ENCODE assay signal across 8 cellular contexts in the genomic region with DNA sequence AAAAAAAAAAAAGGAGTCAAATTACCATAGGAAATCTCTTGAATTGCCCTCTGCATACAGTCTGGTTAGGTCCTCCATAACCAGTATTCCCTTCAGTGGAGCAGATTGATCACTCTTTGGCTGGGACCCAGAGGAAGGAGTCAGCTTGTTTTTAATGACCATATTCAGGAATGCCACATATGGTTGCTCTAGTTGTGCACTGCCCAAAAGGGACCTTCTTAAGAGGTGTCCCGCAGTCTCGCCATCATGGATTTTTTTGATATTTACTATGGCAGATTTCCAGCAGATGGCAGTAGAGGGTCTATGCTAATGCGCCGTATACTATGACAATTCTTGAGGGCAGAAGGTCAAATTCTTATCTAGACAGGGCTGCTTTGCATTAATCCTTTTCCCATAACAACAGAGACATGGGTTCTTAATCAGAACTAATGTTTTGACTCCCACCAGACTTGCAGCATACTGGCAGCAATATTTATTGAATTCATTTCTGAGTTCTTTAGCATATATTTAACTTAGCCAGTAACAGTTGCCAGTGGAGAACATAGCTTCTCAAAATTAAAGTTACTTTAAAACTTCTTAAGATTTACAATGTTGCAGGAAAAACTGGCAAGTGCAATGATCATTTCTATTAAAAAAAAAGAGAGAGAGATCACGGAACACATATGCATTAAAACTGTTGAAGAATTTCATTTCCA. TPM values are rescaled to one million over a fixed set of nuclear protein-coding genes. Genes with fewer than 3 reads are reported as not detected.
A peak's percentile ranks its signal among the peaks of the same experiment; 100 is the strongest.
DNase-seq lines count a peak whose midpoint lies in the region; ATAC-seq and TF ChIP-seq lines count a peak whose summit lies in the region.

No MANE protein-coding gene starts in this region.

- POLR2A ChIA-PET in BJ (lab: Charles Lee) = no interaction called here
- POLR2A ChIA-PET in RWPE1 (lab: Yijun Ruan, JAX; ENCODE audit: low non-redundant PET) = no interaction called here

- H3K4me3 Mint-ChIP-seq in activated T-helper 17 cell treated with anti-CD3 and anti-CD28 coated beads, Interleukin-2, amount 50 U/mL, for 72 hours = no peak overlapping the region

- in situ Hi-C loops in KBM-7 (cut with MboI; ENCODE audit: low pct_unique_long_range_greater_than_20kb, low sequenced_read_pairs) = no loop called here

- peaks cover 1% of the 10 kb centered on the region; the same call in 1 of the 2 replicates for H3K27me3 ChIP-seq in BJ (ENCODE audit: control insufficient read depth, insufficient read depth, low read length)

- no peak overlapping the region for H3K4me3 ChIP-seq in BJ (ENCODE audit: low read depth, low read length)

- CTCF ChIA-PET in BJ (lab: Yijun Ruan, JAX) (interaction anchor here (0.6 to 1.9 kb wide), 8 partner anchors 8 to 425 kb away, joined by 3 to 6 read pairs (median 4); no protein-coding TSS in a partner anchor), RWPE1 (lab: Yijun Ruan, JAX) (interaction anchor here (0.6 to 1.4 kb wide), 5 partner anchors 13 to 286 kb away, joined by 3 to 4 read pairs (median 4); no protein-coding TSS in a partner anchor)

- TF ChIP-seq CTCF in BJ (IDR thresholded peaks at IDR 0.05; ENCODE audit: insufficient read depth, low read depth, low read length) (peak; percentile 73), RWPE1 (conservative IDR thresholded peaks at IDR 0.05; ENCODE audit: low read depth) (peak; percentile 74)

- peaks cover 3% of the 10 kb centered on the region for H3K9me3 Mint-ChIP-seq in activated T-helper 17 cell treated with anti-CD3 and anti-CD28 coated beads, Interleukin-2, amount 50 U/mL, for 72 hours

- no peaks in the 10 kb centered on the region for H3K36me3 Mint-ChIP-seq in activated T-helper 17 cell treated with anti-CD3 and anti-CD28 coated beads, Interleukin-2, amount 50 U/mL, for 72 hours (ENCODE audit: low read depth)

- H3K36me3 ChIP-seq in BJ (ENCODE audit: control insufficient read depth, insufficient read depth, low read length) = no peaks in the 10 kb centered on the region

- DNase-seq in BJ (ENCODE audit: low read depth) (peak; percentile 4), KBM-7 (peak; percentile 87), RWPE1 (ENCODE audit: low spot score) (peak; percentile 62), germinal center (ENCODE audit: low spot score) (peak; percentile 63), putamen (ENCODE audit: low spot score) (peak; percentile 52)

- H3K27ac Mint-ChIP-seq in activated T-helper 17 cell treated with anti-CD3 and anti-CD28 coated beads, Interleukin-2, amount 50 U/mL, for 72 hours = no peak overlapping the region

- peak; percentile 76 for ATAC-seq in GM19438 (IDR thresholded peaks at IDR 0.05; ENCODE audit: low read depth, unreplicated experiment)
- peak; percentile 83 for ATAC-seq in activated T-helper 17 cell treated with anti-CD3 and anti-CD28 coated beads, Interleukin-2, amount 50 U/mL, for 72 hours (replicated peaks)
- no peak for ATAC-seq in GM18868 (IDR thresholded peaks at IDR 0.05; ENCODE audit: unreplicated experiment)

- no peak overlapping the region for H3K27ac ChIP-seq in RWPE1

- H3K27me3 Mint-ChIP-seq in activated T-helper 17 cell treated with anti-CD3 and anti-CD28 coated beads, Interleukin-2, amount 50 U/mL, for 72 hours = no peaks in the 10 kb centered on the region

- H3K4me1 Mint-ChIP-seq in activated T-helper 17 cell treated with anti-CD3 and anti-CD28 coated beads, Interleukin-2, amount 50 U/mL, for 72 hours = no peaks in the 10 kb centered on the region

RNA-seq across cellular contexts. Expression of a gene that starts 31.8 kb away (rescaled TPM):
- 13.7 and 21.0 TPM in 2 replicates for polyA plus RNA-seq in BJ (2011; rRNA removed)
- polyA minus RNA-seq in BJ (2011; rRNA and poly(A)+ RNA removed) = 31.9 and 45.4 TPM in 2 replicates
- total RNA-seq in activated T-helper 17 cell treated with anti-CD3 and anti-CD28 coated beads, Interleukin-2, amount 50 U/mL, for 72 hours = 10 to 100 TPM; 66.4 to 74.8 TPM

Comparison
In these comparisons a context has a peak if more than half of its experiments do, and no peak if none do; other contexts are left out.
1. DNase-seq: peak in every context shown above with its lines; median percentile 87 in KBM-7; 63 in germinal center; 62 in RWPE1; 52 in putamen; 4 in BJ.